Comparison of ENCODE assay signal across 17 cellular contexts in genomic region chr1:26811057-26811456, GRCh38. TPM values are rescaled to one million over a fixed set of nuclear protein-coding genes. Genes with fewer than 3 reads are reported as not detected.
DNase-seq lines count a peak whose midpoint lies in the region; ATAC-seq and TF ChIP-seq lines count a peak whose summit lies in the region.
"Had no signal": no experiment of that assay in that cellular context is flagged by ENCODE, and none has a peak within 500 bp of the region (broad histone marks: within the 10 kb centered on the region; RNA-seq: fewer than 3 reads in every experiment).

No MANE protein-coding gene starts in this region.

- CTCF ChIA-PET in HEK293 (lab: Yijun Ruan, JAX): interaction anchor here (0.6 to 4.7 kb wide), 13 partner anchors 10 to 969 kb away, joined by 3 to 54 read pairs (median 7); no protein-coding TSS in a partner anchor
- CTCF ChIA-PET in activated CD8-positive, alpha-beta T cell treated with anti-CD3 and anti-CD28 coated beads, Interleukin-2, amount 10 ng/mL, durations not matched to agents 7 days and 5 days (lab: Charles Lee): interaction anchor here (0.6 to 8.3 kb wide), 19 partner anchors 9 to 535 kb away, joined by 3 to 88 read pairs (median 6); partner anchors contain the start of genes PIGV and ZDHHC18

- H3K27me3 Mint-ChIP-seq in activated T-cell treated with anti-CD3 and anti-CD28 coated beads, Interleukin-2, amount 50 U/mL, for 72 hours (ENCODE audit: low read depth): no peaks in the 10 kb centered on the region
- no peaks in the 10 kb centered on the region for H3K27me3 Mint-ChIP-seq in activated CD8-positive, alpha-beta T cell treated with anti-CD3 and anti-CD28 coated beads, Interleukin-2, amount 10 ng/mL, durations not matched to agents 7 days and 5 days (ENCODE audit: low read depth)
- peaks cover 5 to 26% (median 23%) of the 10 kb centered on the region in 3 donors for H3K27me3 Mint-ChIP-seq in naive B cell
- H3K27me3 Mint-ChIP-seq: CD4-positive, alpha-beta T cell had no signal

- no peak overlapping the region for H3K4me3 ChIP-seq in HEK293 (ENCODE audit: low read depth, low read length)
- H3K4me3 ChIP-seq: Peyer's patch, SJSA1 had no signal

- H3K27ac ChIP-seq in HEK293 (ENCODE audit: extremely low read depth, low read depth, low read length): no peak overlapping the region
- H3K27ac ChIP-seq: Peyer's patch, SJSA1 had no signal

- H3K4me1 Mint-ChIP-seq in activated T-cell treated with anti-CD3 and anti-CD28 coated beads, Interleukin-2, amount 50 U/mL, for 72 hours (ENCODE audit: low read depth): peaks cover 27% of the 10 kb centered on the region
- peaks cover 21% of the 10 kb centered on the region for H3K4me1 Mint-ChIP-seq in activated CD8-positive, alpha-beta T cell treated with anti-CD3 and anti-CD28 coated beads, Interleukin-2, amount 10 ng/mL, durations not matched to agents 7 days and 5 days (ENCODE audit: low read depth)
- H3K4me1 Mint-ChIP-seq in naive B cell: peaks cover 0 to 9% (median 6%) of the 10 kb centered on the region in 3 donors

- no peak for ATAC-seq in activated T-cell treated with anti-CD3 and anti-CD28 coated beads, Interleukin-2, amount 50 U/mL, for 72 hours (replicated peaks in 1 of 2)
- no peak for ATAC-seq in activated CD8-positive, alpha-beta T cell treated with anti-CD3 and anti-CD28 coated beads, Interleukin-2, amount 10 ng/mL, durations not matched to agents 7 days and 5 days
- no peak for ATAC-seq in naive B cell (ENCODE audit: low read depth in 2 of 2)
- no peak for ATAC-seq in HG03469 (IDR thresholded peaks at IDR 0.05; ENCODE audit: unreplicated experiment)

- H3K4me1 ChIP-seq in HEK293 (ENCODE audit: control insufficient read depth, insufficient read depth, low read length): no peaks in the 10 kb centered on the region
- H3K4me1 ChIP-seq: Peyer's patch had no signal

- DNase-seq in activated T-cell treated with anti-CD3 and anti-CD28 coated beads, Interleukin-2, amount 50 U/mL, for 72 hours: no peak
- DNase-seq in activated T-cell treated with anti-CD3 and anti-CD28 coated beads, Interleukin-2, amount 50 U/mL, for 1 hour: no peak
- DNase-seq in activated CD8-positive, alpha-beta T cell treated with anti-CD3 and anti-CD28 coated beads, Interleukin-2, amount 10 ng/mL, durations not matched to agents 7 days and 5 days: no peak
- DNase-seq in naive B cell: no peak
- DNase-seq in ureter (ENCODE audit: low spot score): no peak
- DNase-seq in T-helper 9 cell: no peak
- DNase-seq: CD4-positive, alpha-beta T cell; DMS53; IMR-90; NCI-H1417 treated with DMSO at 0.1 percent for 48 hours; NCI-H187 treated with DMSO at 0.1 percent for 48 hours; NCI-H345; NCI-H524 treated with DMSO at 0.1 percent for 48 hours; Peyer's patch had no signal

- no peaks in the 10 kb centered on the region for H3K36me3 ChIP-seq in HEK293 (ENCODE audit: control insufficient read depth in 2 of 2, insufficient read depth in 1 of 2, low read length in 2 of 2)
- H3K36me3 ChIP-seq: Peyer's patch, SJSA1 had no signal

- POLR2A ChIA-PET in HEK293 (lab: Yijun Ruan, JAX): interaction anchor here (0.7 to 1.7 kb wide), 2 partner anchors 54 to 183 kb away, joined by 3 to 4 read pairs; no protein-coding TSS in a partner anchor
- POLR2A ChIA-PET in activated CD8-positive, alpha-beta T cell treated with anti-CD3 and anti-CD28 coated beads, Interleukin-2, amount 10 ng/mL, durations not matched to agents 7 days and 5 days (lab: Charles Lee): interaction anchor here (0.6 to 2.4 kb wide), 6 partner anchors 10 to 1338 kb away, joined by 4 to 12 read pairs (median 4); partner anchors contain the start of gene PIGV

- peak overlapping the region in 1 of 2 donors; percentile 13 for H3K4me3 Mint-ChIP-seq in activated T-cell treated with anti-CD3 and anti-CD28 coated beads, Interleukin-2, amount 50 U/mL, for 72 hours
- H3K4me3 Mint-ChIP-seq in activated CD8-positive, alpha-beta T cell treated with anti-CD3 and anti-CD28 coated beads, Interleukin-2, amount 10 ng/mL, durations not matched to agents 7 days and 5 days: no peak overlapping the region
- no peak overlapping the region for H3K4me3 Mint-ChIP-seq in naive B cell
- H3K4me3 Mint-ChIP-seq: CD4-positive, alpha-beta T cell had no signal

- peak overlapping the region; percentile 52 for H3K27ac Mint-ChIP-seq in activated T-cell treated with anti-CD3 and anti-CD28 coated beads, Interleukin-2, amount 50 U/mL, for 72 hours
- peak overlapping the region; percentile 74 for H3K27ac Mint-ChIP-seq in activated CD8-positive, alpha-beta T cell treated with anti-CD3 and anti-CD28 coated beads, Interleukin-2, amount 10 ng/mL, durations not matched to agents 7 days and 5 days
- peak overlapping the region in 4 of 6 donors; percentile 7 to 75 (median 54) for H3K27ac Mint-ChIP-seq in naive B cell
- H3K27ac Mint-ChIP-seq: CD4-positive, alpha-beta T cell had no signal

- no peaks in the 10 kb centered on the region for H3K9me3 Mint-ChIP-seq in activated T-cell treated with anti-CD3 and anti-CD28 coated beads, Interleukin-2, amount 50 U/mL, for 72 hours
- H3K9me3 Mint-ChIP-seq in activated CD8-positive, alpha-beta T cell treated with anti-CD3 and anti-CD28 coated beads, Interleukin-2, amount 10 ng/mL, durations not matched to agents 7 days and 5 days (ENCODE audit: insufficient read depth): no peaks in the 10 kb centered on the region
- H3K9me3 Mint-ChIP-seq in naive B cell: no peaks in the 10 kb centered on the region
- H3K9me3 Mint-ChIP-seq: CD4-positive, alpha-beta T cell had no signal

- H3K9me3 ChIP-seq in HEK293 (ENCODE audit: control insufficient read depth, insufficient read depth, low read depth, low read length): no peaks in the 10 kb centered on the region
- H3K9me3 ChIP-seq: Peyer's patch had no signal

- TF ChIP-seq CTCF in HEK293 (tag by site-specific recombination; IDR thresholded peaks at IDR 0.05): no peak

- no peaks in the 10 kb centered on the region for H3K36me3 Mint-ChIP-seq in activated T-cell treated with anti-CD3 and anti-CD28 coated beads, Interleukin-2, amount 50 U/mL, for 72 hours (ENCODE audit: insufficient read depth in 2 of 2)
- H3K36me3 Mint-ChIP-seq in activated CD8-positive, alpha-beta T cell treated with anti-CD3 and anti-CD28 coated beads, Interleukin-2, amount 10 ng/mL, durations not matched to agents 7 days and 5 days (ENCODE audit: low read depth): peaks cover 2% of the 10 kb centered on the region
- no peaks in the 10 kb centered on the region for H3K36me3 Mint-ChIP-seq in naive B cell

TF ChIP-seq in HEK293, 187 proteins besides CTCF, POLR2A, EP300 and RAD21:
- peak; percentile 40; the same call in 1 of the 2 replicates for TF ChIP-seq ZBTB11 (tag by site-specific recombination; conservative IDR thresholded peaks at IDR 0.05; ENCODE audit: low read depth)
- TF ChIP-seq ZNF521 (tag by site-specific recombination; IDR thresholded peaks at IDR 0.05): no peak

RNA-seq across cellular contexts. Expression of gene ZDHHC18, which starts 15.4 kb away (rescaled TPM):
- total RNA-seq in activated T-cell treated with anti-CD3 and anti-CD28 coated beads, Interleukin-2, amount 50 U/mL, for 72 hours: 10 to 100 TPM; 64.4 to 80.2 TPM
- 10 to 100 TPM; 47.6 to 50.9 TPM for total RNA-seq in activated CD8-positive, alpha-beta T cell treated with anti-CD3 and anti-CD28 coated beads, Interleukin-2, amount 10 ng/mL, durations not matched to agents 7 days and 5 days
- 1 to 10 TPM; 2.2 to 7.9 (median 2.4) TPM for polyA plus RNA-seq in naive B cell (ENCODE audit: low read depth in 6 of 6)
- 21.0 TPM for total RNA-seq in ureter

RNA-seq across cellular contexts. Expression of gene PIGV, which starts 23.3 kb away (rescaled TPM):
- 10 to 100 TPM; 19.4 to 20.0 TPM for total RNA-seq in activated T-cell treated with anti-CD3 and anti-CD28 coated beads, Interleukin-2, amount 50 U/mL, for 72 hours
- total RNA-seq in activated CD8-positive, alpha-beta T cell treated with anti-CD3 and anti-CD28 coated beads, Interleukin-2, amount 10 ng/mL, durations not matched to agents 7 days and 5 days: 10 to 100 TPM; 19.9 to 20.3 TPM
- polyA plus RNA-seq in naive B cell (ENCODE audit: low read depth in 6 of 6): 10 to 100 TPM in 4 of 6 donors, 1 to 10 TPM in 2; 7.8 to 14.2 (median 10.8) TPM
- 17.0 TPM for total RNA-seq in ureter

RNA-seq across cellular contexts. Expression of gene SFN, which starts 51.9 kb away (rescaled TPM):
- 1 to 10 TPM in 1 of 2 donors, under 1 TPM in 1; 0.86 to 2.2 TPM for total RNA-seq in activated T-cell treated with anti-CD3 and anti-CD28 coated beads, Interleukin-2, amount 50 U/mL, for 72 hours
- total RNA-seq in activated CD8-positive, alpha-beta T cell treated with anti-CD3 and anti-CD28 coated beads, Interleukin-2, amount 10 ng/mL, durations not matched to agents 7 days and 5 days: 1 to 10 TPM; 1.8 to 1.9 TPM
- not detected for polyA plus RNA-seq in naive B cell (ENCODE audit: low read depth in 6 of 6)
- 93.7 TPM for total RNA-seq in ureter

Comparison
In these comparisons a context has a peak if more than half of its experiments do, and no peak if none do; other contexts are left out.
1. RNA of gene SFN, which starts 51.9 kb away (total RNA-seq): 93.7 TPM in ureter (single experiment); 0.86 to 2.2 TPM in activated T-cell treated with anti-CD3 and anti-CD28 coated beads, Interleukin-2, amount 50 U/mL, for 72 hours and 1.8 to 1.9 TPM in activated CD8-positive, alpha-beta T cell treated with anti-CD3 and anti-CD28 coated beads, Interleukin-2, amount 10 ng/mL, durations not matched to agents 7 days and 5 days; every median in the first group is over 10 times any median in the second.
2. Peak in every context shown above with its lines, with median percentiles within 50 percentile points of each other: H3K27ac Mint-ChIP-seq.